ENCODE assay signal across 10 cellular contexts in genomic region chr19:43438291-43439162, GRCh38. TPM values are rescaled to one million over a fixed set of nuclear protein-coding genes. Genes with fewer than 3 reads are reported as not detected.
DNase-seq lines count a peak whose midpoint lies in the region; ATAC-seq and TF ChIP-seq lines count a peak whose summit lies in the region.
"Had no signal": no experiment of that assay in that cellular context is flagged by ENCODE, and none has a peak within 500 bp of the region (broad histone marks: within the 10 kb centered on the region; RNA-seq: fewer than 3 reads in every experiment).

No MANE protein-coding gene starts in this region.

- DNase-seq in AG04450 (ENCODE audit: low read depth, low spot score), result peak; percentile 65
- DNase-seq in HCEC 1CT, result peak; percentile 81
- DNase-seq in activated CD8-positive, alpha-beta T cell treated with anti-CD3 and anti-CD28 coated beads, Interleukin-2, amount 10 ng/mL, durations not matched to agents 7 days and 5 days, result no peak
- peak; percentile 81 for DNase-seq in left ventricle myocardium superior
- DNase-seq in activated CD4-positive, CD25-positive, alpha-beta regulatory T cell treated with anti-CD3 and anti-CD28 coated beads, Interleukin-2, amount 50 U/mL, for 72 hours, result no peak
- DNase-seq in iPS-NIHi11 (ENCODE audit: low spot score), result no peak

- no peaks in the 10 kb centered on the region; the same call in 1 of the 2 replicates for H3K9me3 ChIP-seq in AG04450 (ENCODE audit: control insufficient read depth, insufficient read depth, low read length)

- H3K4me3 ChIP-seq in AG04450 (ENCODE audit: low read depth, low read length), result no peak overlapping the region
- H3K4me3 ChIP-seq: GM12878 had no signal

- no peak for TF ChIP-seq CTCF in AG04450 (IDR thresholded peaks at IDR 0.05; ENCODE audit: low read depth, low read length)

- CTCF ChIA-PET in AG04450 (lab: Charles Lee), result interaction anchor here (1.3 to 3.0 kb wide), 2 partner anchors 8 to 81 kb away, joined by 8 to 23 read pairs; no protein-coding TSS in a partner anchor
- CTCF ChIA-PET in activated CD8-positive, alpha-beta T cell treated with anti-CD3 and anti-CD28 coated beads, Interleukin-2, amount 10 ng/mL, durations not matched to agents 7 days and 5 days (lab: Charles Lee), result interaction anchor here (0.6 to 6.6 kb wide), 17 partner anchors 8 to 1042 kb away, joined by 3 to 54 read pairs (median 5); partner anchors contain the start of genes IRGQ, PHLDB3, PLAUR and ZNF576

- no peak for ATAC-seq in activated CD8-positive, alpha-beta T cell treated with anti-CD3 and anti-CD28 coated beads, Interleukin-2, amount 10 ng/mL, durations not matched to agents 7 days and 5 days
- ATAC-seq in left ventricle myocardium superior (peak; percentile 99), HG03457 (IDR thresholded peaks at IDR 0.05; ENCODE audit: unreplicated experiment) (no peak), GM18511 (IDR thresholded peaks at IDR 0.05; ENCODE audit: unreplicated experiment) (no peak)
- ATAC-seq: GM12878 had no signal

- intact Hi-C loops in left ventricle myocardium superior (cut with micrococcal nuclease), result no loop called here

- H3K4me3 Mint-ChIP-seq in activated CD8-positive, alpha-beta T cell treated with anti-CD3 and anti-CD28 coated beads, Interleukin-2, amount 10 ng/mL, durations not matched to agents 7 days and 5 days, result peak overlapping the region; percentile 22

- H3K36me3 Mint-ChIP-seq in activated CD8-positive, alpha-beta T cell treated with anti-CD3 and anti-CD28 coated beads, Interleukin-2, amount 10 ng/mL, durations not matched to agents 7 days and 5 days (ENCODE audit: low read depth), result peaks cover 2% of the 10 kb centered on the region

- no peaks in the 10 kb centered on the region for H3K27me3 Mint-ChIP-seq in activated CD8-positive, alpha-beta T cell treated with anti-CD3 and anti-CD28 coated beads, Interleukin-2, amount 10 ng/mL, durations not matched to agents 7 days and 5 days (ENCODE audit: low read depth)

- H3K27ac ChIP-seq in AG04450 (ENCODE audit: low read depth, low read length), result peak overlapping the region; percentile 21
- H3K27ac ChIP-seq: KMS-11 had no signal

- H3K27ac Mint-ChIP-seq in activated CD8-positive, alpha-beta T cell treated with anti-CD3 and anti-CD28 coated beads, Interleukin-2, amount 10 ng/mL, durations not matched to agents 7 days and 5 days, result peak overlapping the region; percentile 86

- peaks cover 5% of the 10 kb centered on the region for H3K27me3 ChIP-seq in AG04450 (ENCODE audit: control insufficient read depth, insufficient read depth, low read length)

- POLR2A ChIA-PET in AG04450 (lab: Yijun Ruan, JAX), result interaction anchor here (0.8 kb wide), 1 partner anchor 38 kb away, joined by 4 read pairs; no protein-coding TSS in a partner anchor
- POLR2A ChIA-PET in activated CD8-positive, alpha-beta T cell treated with anti-CD3 and anti-CD28 coated beads, Interleukin-2, amount 10 ng/mL, durations not matched to agents 7 days and 5 days (lab: Charles Lee), result interaction anchor here (0.9 to 1.9 kb wide), 6 partner anchors 19 to 157 kb away, joined by 3 to 7 read pairs (median 4); partner anchors contain the start of genes PHLDB3 and ZNF575

- H3K4me1 Mint-ChIP-seq in activated CD8-positive, alpha-beta T cell treated with anti-CD3 and anti-CD28 coated beads, Interleukin-2, amount 10 ng/mL, durations not matched to agents 7 days and 5 days (ENCODE audit: low read depth), result peaks cover 36% of the 10 kb centered on the region

- no peaks in the 10 kb centered on the region for H3K9me3 Mint-ChIP-seq in activated CD8-positive, alpha-beta T cell treated with anti-CD3 and anti-CD28 coated beads, Interleukin-2, amount 10 ng/mL, durations not matched to agents 7 days and 5 days (ENCODE audit: insufficient read depth)

RNA-seq across cellular contexts. Expression of gene TEX101, which starts 23.8 kb away (rescaled TPM):
- not detected in 2 replicates for polyA plus RNA-seq in AG04450 (2011; rRNA removed)
- not detected in 2 replicates for polyA minus RNA-seq in AG04450 (2011; rRNA and poly(A)+ RNA removed)
- total RNA-seq in activated CD8-positive, alpha-beta T cell treated with anti-CD3 and anti-CD28 coated beads, Interleukin-2, amount 10 ng/mL, durations not matched to agents 7 days and 5 days, result not detected
- not detected for total RNA-seq in left ventricle myocardium superior
- total RNA-seq: GM12878 had no signal
- polyA plus RNA-seq: GM12878 had no signal

RNA-seq across cellular contexts. Expression of gene LYPD3, which starts 26.9 kb away (rescaled TPM):
- polyA plus RNA-seq in AG04450 (2011; rRNA removed), result 0.60 and 1.0 TPM in 2 replicates
- 0.39 and 0.83 TPM in 2 replicates for polyA minus RNA-seq in AG04450 (2011; rRNA and poly(A)+ RNA removed)
- 1 to 10 TPM in 1 of 2 experiments, under 1 TPM in 1; 0.68 to 1.1 TPM for total RNA-seq in activated CD8-positive, alpha-beta T cell treated with anti-CD3 and anti-CD28 coated beads, Interleukin-2, amount 10 ng/mL, durations not matched to agents 7 days and 5 days
- total RNA-seq in left ventricle myocardium superior, result 0.15 TPM

Comparison
In these comparisons a context has a peak if more than half of its experiments do, and no peak if none do; other contexts are left out.
1. DNase-seq: peak in AG04450 (single experiment), HCEC 1CT (single experiment) and left ventricle myocardium superior (single experiment); none in activated CD8-positive, alpha-beta T cell treated with anti-CD3 and anti-CD28 coated beads, Interleukin-2, amount 10 ng/mL, durations not matched to agents 7 days and 5 days (single experiment), activated CD4-positive, CD25-positive, alpha-beta regulatory T cell treated with anti-CD3 and anti-CD28 coated beads, Interleukin-2, amount 50 U/mL, for 72 hours (single experiment) and iPS-NIHi11 (single experiment).